Comparison of ENCODE assay signal across 8 cellular contexts in genomic region chr5:69166686-69167487, GRCh38. TPM values are rescaled to one million over a fixed set of nuclear protein-coding genes. Genes with fewer than 3 reads are reported as not detected.
A peak's percentile ranks its signal among the peaks of the same experiment; 100 is the strongest.
DNase-seq lines count a peak whose midpoint lies in the region; ATAC-seq and TF ChIP-seq lines count a peak whose summit lies in the region.

TSS of gene CCNB1 (plus strand) at chr5:69167150. CDS start at chr5:69167263, 113 bp downstream.

- peak within 1 kb of the TSS; percentile 83 for H3K27ac Mint-ChIP-seq in activated T-helper 1 cell treated with anti-CD3 and anti-CD28 coated beads, Interleukin-12 subunit alpha, Interleukin-12 subunit beta, Interleukin-2, Interleukin-4 antibody, amounts not matched to agents 30 ng/mL and 10 ng/mL and 1 ng/mL, durations not matched to agents 14 hours and 24 hours and 36 hours
- peak within 1 kb of the TSS; percentile 77 to 94 (median 90) for H3K27ac Mint-ChIP-seq in naive thymus-derived CD4-positive, alpha-beta T cell
- peak within 1 kb of the TSS; percentile 86 for H3K27ac Mint-ChIP-seq in stimulated activated memory B cell treated with anti-CD40 and anti-IgM and Interleukin-4, amounts not matched to agents 10 μg/mL and 1 μg/mL and 100 μg/mL, for 72 hours

- CTCF ChIA-PET in naive thymus-derived CD4-positive, alpha-beta T cell (lab: Charles Lee), result interaction anchor here (0.6 to 1.4 kb wide), 3 partner anchors 42 to 167 kb away, joined by 3 to 4 read pairs (median 3); partner anchors contain the start of gene SLC30A5

- H3K27ac ChIP-seq in naive thymus-derived CD4-positive, alpha-beta T cell (ENCODE audit: low read depth, low read length), result peak within 1 kb of the TSS; percentile 68

- DNase-seq in EL (peak; percentile 98), H4 (ENCODE audit: low spot score) (peak; percentile 97), LNCaP clone FGC (ENCODE audit: low read depth) (peak; percentile 96), RPMI8226 (peak; percentile 100), fibroblast of gingiva (ENCODE audit: low read depth) (peak; percentile 95)
- DNase-seq in activated T-helper 1 cell treated with anti-CD3 and anti-CD28 coated beads, Interleukin-12 subunit alpha, Interleukin-12 subunit beta, Interleukin-2, Interleukin-4 antibody, amounts not matched to agents 30 ng/mL and 10 ng/mL and 1 ng/mL, durations not matched to agents 14 hours and 24 hours and 36 hours (ENCODE audit: low spot score), result peak; percentile 99
- peak; percentile 91 to 98 (median 94) for DNase-seq in naive thymus-derived CD4-positive, alpha-beta T cell

- H3K4me3 ChIP-seq in LNCaP clone FGC (ENCODE audit: low read depth, low read length), result peak within 1 kb of the TSS; percentile 96
- H3K4me3 ChIP-seq in naive thymus-derived CD4-positive, alpha-beta T cell (ENCODE audit: low read length), result peak within 1 kb of the TSS; percentile 78

- H3K4me1 Mint-ChIP-seq in activated T-helper 1 cell treated with anti-CD3 and anti-CD28 coated beads, Interleukin-12 subunit alpha, Interleukin-12 subunit beta, Interleukin-2, Interleukin-4 antibody, amounts not matched to agents 30 ng/mL and 10 ng/mL and 1 ng/mL, durations not matched to agents 14 hours and 24 hours and 36 hours (ENCODE audit: low read depth), result peaks cover 45% of the 10 kb centered on the region
- H3K4me1 Mint-ChIP-seq in naive thymus-derived CD4-positive, alpha-beta T cell, result peaks cover 17 to 44% (median 26%) of the 10 kb centered on the region in 7 donors
- H3K4me1 Mint-ChIP-seq in stimulated activated memory B cell treated with anti-CD40 and anti-IgM and Interleukin-4, amounts not matched to agents 10 μg/mL and 1 μg/mL and 100 μg/mL, for 72 hours, result peaks cover 22% of the 10 kb centered on the region

- intact Hi-C loops in activated T-helper 1 cell treated with anti-CD3 and anti-CD28 coated beads, Interleukin-12 subunit alpha, Interleukin-12 subunit beta, Interleukin-2, Interleukin-4 antibody, amounts not matched to agents 30 ng/mL and 10 ng/mL and 1 ng/mL, durations not matched to agents 14 hours and 24 hours and 36 hours (cut with micrococcal nuclease), result loop anchor here (1.0 kb wide), 8 partner anchors 8 to 202 kb away; partner anchors contain the start of genes AK6, CCDC125, CDK7 and CENPH
- intact Hi-C loops in naive thymus-derived CD4-positive, alpha-beta T cell (cut with micrococcal nuclease), result loop anchor here (1.0 to 10.0 kb wide), 8 partner anchors 22 to 2002 kb away; partner anchors contain the start of genes AK6 (in 2 of the 2), CDK7 (in 2 of the 2), CENPH (in 2 of the 2) and RAD17 (in 2 of the 2)

- H3K27me3 Mint-ChIP-seq in activated T-helper 1 cell treated with anti-CD3 and anti-CD28 coated beads, Interleukin-12 subunit alpha, Interleukin-12 subunit beta, Interleukin-2, Interleukin-4 antibody, amounts not matched to agents 30 ng/mL and 10 ng/mL and 1 ng/mL, durations not matched to agents 14 hours and 24 hours and 36 hours (ENCODE audit: insufficient read depth), result no peaks in the 10 kb centered on the region
- no peaks in the 10 kb centered on the region for H3K27me3 Mint-ChIP-seq in naive thymus-derived CD4-positive, alpha-beta T cell
- H3K27me3 Mint-ChIP-seq in stimulated activated memory B cell treated with anti-CD40 and anti-IgM and Interleukin-4, amounts not matched to agents 10 μg/mL and 1 μg/mL and 100 μg/mL, for 72 hours, result no peaks in the 10 kb centered on the region

- peaks cover 5 to 15% of the 10 kb centered on the region in 2 donors for H3K4me1 ChIP-seq in naive thymus-derived CD4-positive, alpha-beta T cell (ENCODE audit: control insufficient read depth in 2 of 2, insufficient read depth in 2 of 2, low read length in 2 of 2)

- H3K9me3 Mint-ChIP-seq in activated T-helper 1 cell treated with anti-CD3 and anti-CD28 coated beads, Interleukin-12 subunit alpha, Interleukin-12 subunit beta, Interleukin-2, Interleukin-4 antibody, amounts not matched to agents 30 ng/mL and 10 ng/mL and 1 ng/mL, durations not matched to agents 14 hours and 24 hours and 36 hours, result no peaks in the 10 kb centered on the region
- peaks cover 0 to 4% (median 0%) of the 10 kb centered on the region in 11 donors for H3K9me3 Mint-ChIP-seq in naive thymus-derived CD4-positive, alpha-beta T cell
- peaks cover 2% of the 10 kb centered on the region for H3K9me3 Mint-ChIP-seq in stimulated activated memory B cell treated with anti-CD40 and anti-IgM and Interleukin-4, amounts not matched to agents 10 μg/mL and 1 μg/mL and 100 μg/mL, for 72 hours

- POLR2A ChIA-PET in naive thymus-derived CD4-positive, alpha-beta T cell (lab: Charles Lee), result interaction anchor here (1.0 to 2.5 kb wide), 5 partner anchors 23 to 203 kb away, joined by 3 to 11 read pairs (median 4); partner anchors contain the start of genes AK6, CCDC125, CDK7 and CENPH

- peak within 1 kb of the TSS; percentile 90 for H3K4me3 Mint-ChIP-seq in activated T-helper 1 cell treated with anti-CD3 and anti-CD28 coated beads, Interleukin-12 subunit alpha, Interleukin-12 subunit beta, Interleukin-2, Interleukin-4 antibody, amounts not matched to agents 30 ng/mL and 10 ng/mL and 1 ng/mL, durations not matched to agents 14 hours and 24 hours and 36 hours
- peak within 1 kb of the TSS; percentile 88 to 98 (median 94) for H3K4me3 Mint-ChIP-seq in naive thymus-derived CD4-positive, alpha-beta T cell
- peak within 1 kb of the TSS; percentile 91 for H3K4me3 Mint-ChIP-seq in stimulated activated memory B cell treated with anti-CD40 and anti-IgM and Interleukin-4, amounts not matched to agents 10 μg/mL and 1 μg/mL and 100 μg/mL, for 72 hours

- H3K27me3 ChIP-seq in naive thymus-derived CD4-positive, alpha-beta T cell (ENCODE audit: control insufficient read depth in 2 of 2, insufficient read depth in 2 of 2, low read length in 2 of 2), result no peaks in the 10 kb centered on the region

- H3K36me3 Mint-ChIP-seq in activated T-helper 1 cell treated with anti-CD3 and anti-CD28 coated beads, Interleukin-12 subunit alpha, Interleukin-12 subunit beta, Interleukin-2, Interleukin-4 antibody, amounts not matched to agents 30 ng/mL and 10 ng/mL and 1 ng/mL, durations not matched to agents 14 hours and 24 hours and 36 hours (ENCODE audit: low read depth), result peaks cover 29% of the 10 kb centered on the region
- H3K36me3 Mint-ChIP-seq in naive thymus-derived CD4-positive, alpha-beta T cell, result peaks cover 0 to 25% (median 0%) of the 10 kb centered on the region in 5 donors
- no peaks in the 10 kb centered on the region for H3K36me3 Mint-ChIP-seq in stimulated activated memory B cell treated with anti-CD40 and anti-IgM and Interleukin-4, amounts not matched to agents 10 μg/mL and 1 μg/mL and 100 μg/mL, for 72 hours

- H3K9me3 ChIP-seq in naive thymus-derived CD4-positive, alpha-beta T cell (ENCODE audit: control insufficient read depth in 2 of 3, low read length in 3 of 3), result no peaks in the 10 kb centered on the region

- ATAC-seq in naive thymus-derived CD4-positive, alpha-beta T cell, result peak; percentile 100
- peak; percentile 100 for ATAC-seq in stimulated activated memory B cell treated with anti-CD40 and anti-IgM and Interleukin-4, amounts not matched to agents 10 μg/mL and 1 μg/mL and 100 μg/mL, for 72 hours

- H3K36me3 ChIP-seq in naive thymus-derived CD4-positive, alpha-beta T cell (ENCODE audit: control insufficient read depth in 2 of 3, insufficient read depth in 3 of 3, low read length in 3 of 3), result no peaks in the 10 kb centered on the region

- TF ChIP-seq CTCF in LNCaP clone FGC (IDR thresholded peaks at IDR 0.05; ENCODE audit: control insufficient read depth, extremely low read depth, insufficient read depth), result 0 out of 2 replicates have a peak, but pooled peaks have one; percentile 10

RNA-seq across cellular contexts. Expression of gene CCNB1, which starts in this region (rescaled TPM):
- total RNA-seq in H4 (2014; rRNA removed; shearing (Covaris generic)), result 513 and 514 TPM in 2 replicates
- total RNA-seq in activated T-helper 1 cell treated with anti-CD3 and anti-CD28 coated beads, Interleukin-12 subunit alpha, Interleukin-12 subunit beta, Interleukin-2, Interleukin-4 antibody, amounts not matched to agents 30 ng/mL and 10 ng/mL and 1 ng/mL, durations not matched to agents 14 hours and 24 hours and 36 hours, result 106 and 115 TPM in 2 replicates
- total RNA-seq in naive thymus-derived CD4-positive, alpha-beta T cell, result 100 to 1,000 TPM in 1 of 5 experiments, 1 to 10 TPM in 4; 1.3 to 110 (median 3.4) TPM
- 1 to 10 TPM; 2.6 to 4.7 TPM for polyA plus RNA-seq in naive thymus-derived CD4-positive, alpha-beta T cell

Comparison
In these comparisons a context has a peak if more than half of its experiments do, and no peak if none do; other contexts are left out.
1. Peak in every context shown above with its lines: DNase-seq, ATAC-seq, H3K4me3 ChIP-seq and H3K27ac ChIP-seq.